11 cellular contexts compared by ENCODE assay signal in genomic region chr1:237411621-237412020, GRCh38.
DNase-seq lines count a peak whose midpoint lies in the region; ATAC-seq and TF ChIP-seq lines count a peak whose summit lies in the region.
"Had no signal": no experiment of that assay in that cellular context is flagged by ENCODE, and none has a peak within 500 bp of the region (broad histone marks: within the 10 kb centered on the region; RNA-seq: fewer than 3 reads in every experiment).

No MANE protein-coding gene starts in this region.

- no peaks in the 10 kb centered on the region for H3K36me3 ChIP-seq in gastrocnemius medialis

- intact Hi-C loops in gastrocnemius medialis (cut with DNase I; ENCODE audit: low total_unique reads), result no loop called here

- H3K27ac ChIP-seq in gastrocnemius medialis, result no peak overlapping the region

- in situ Hi-C loops in gastrocnemius medialis (cut with MboI; ENCODE audit: low sequenced_read_pairs in 4 of 4), result no loop called here

- no peak overlapping the region for H3K27ac Mint-ChIP-seq in activated CD4-positive, alpha-beta T cell treated with anti-CD3 and anti-CD28 coated beads, Interleukin-2, amount 10 ng/mL, durations not matched to agents 7 days and 5 days

- CTCF ChIA-PET in activated CD4-positive, alpha-beta T cell treated with anti-CD3 and anti-CD28 coated beads, Interleukin-2, amount 10 ng/mL, durations not matched to agents 7 days and 5 days (lab: Charles Lee), result interaction anchor here (0.8 kb wide), 1 partner anchor 186 kb away, joined by 3 read pairs; no protein-coding TSS in a partner anchor

- H3K27me3 Mint-ChIP-seq in activated CD4-positive, alpha-beta T cell treated with anti-CD3 and anti-CD28 coated beads, Interleukin-2, amount 10 ng/mL, durations not matched to agents 7 days and 5 days, result no peaks in the 10 kb centered on the region

- no peaks in the 10 kb centered on the region for H3K9me3 Mint-ChIP-seq in activated CD4-positive, alpha-beta T cell treated with anti-CD3 and anti-CD28 coated beads, Interleukin-2, amount 10 ng/mL, durations not matched to agents 7 days and 5 days

- H3K4me1 Mint-ChIP-seq in activated CD4-positive, alpha-beta T cell treated with anti-CD3 and anti-CD28 coated beads, Interleukin-2, amount 10 ng/mL, durations not matched to agents 7 days and 5 days, result peaks cover 9% of the 10 kb centered on the region

- no peaks in the 10 kb centered on the region for H3K36me3 Mint-ChIP-seq in activated CD4-positive, alpha-beta T cell treated with anti-CD3 and anti-CD28 coated beads, Interleukin-2, amount 10 ng/mL, durations not matched to agents 7 days and 5 days (ENCODE audit: low read depth)

- POLR2A ChIA-PET in activated CD4-positive, alpha-beta T cell treated with anti-CD3 and anti-CD28 coated beads, Interleukin-2, amount 10 ng/mL, durations not matched to agents 7 days and 5 days (lab: Charles Lee), result no interaction called here

- TF ChIP-seq CTCF in GM12865 (IDR thresholded peaks at IDR 0.05; ENCODE audit: insufficient read depth, low read depth, low read length, missing control alignments) (no peak), gastrocnemius medialis (IDR thresholded peaks at IDR 0.05 in 4 of 5, conservative IDR thresholded peaks at IDR 0.05 in 1 of 5) (no peak)

- peak; percentile 35 for DNase-seq in A172 (ENCODE audit: low spot score)
- peak; percentile 14 for DNase-seq in GM12865 (ENCODE audit: low read depth)
- DNase-seq in activated CD4-positive, alpha-beta T cell treated with anti-CD3 and anti-CD28 coated beads, Interleukin-2, amount 10 ng/mL, durations not matched to agents 7 days and 5 days, result peak; percentile 28
- no peak for DNase-seq in gastrocnemius medialis
- no peak for DNase-seq in SIG-M5 (lab: John Stamatoyannopoulos, UW)
- no peak for DNase-seq in HCEC 1CT
- no peak for DNase-seq in NCI-H2196 treated with DMSO at 0.1 percent for 48 hours (lab: John Stamatoyannopoulos, UW; ENCODE audit: unreplicated experiment)
- DNase-seq: C1 segment of cervical spinal cord, kidney, MV-4-11 had no signal

- TF ChIP-seq POLR2A in gastrocnemius medialis (IDR thresholded peaks at IDR 0.05), result no peak

- ATAC-seq in HG03060 (IDR thresholded peaks at IDR 0.05; ENCODE audit: low read depth, unreplicated experiment) (peak; percentile 68), gastrocnemius medialis (no peak)

- no peak overlapping the region for H3K4me3 Mint-ChIP-seq in activated CD4-positive, alpha-beta T cell treated with anti-CD3 and anti-CD28 coated beads, Interleukin-2, amount 10 ng/mL, durations not matched to agents 7 days and 5 days

- H3K4me1 ChIP-seq in gastrocnemius medialis, result no peaks in the 10 kb centered on the region

- H3K27me3 ChIP-seq in gastrocnemius medialis, result no peaks in the 10 kb centered on the region

- H3K4me3 ChIP-seq in GM12865 (ENCODE audit: low read depth, low read length) (no peak overlapping the region), gastrocnemius medialis (no peak overlapping the region)

- H3K9me3 ChIP-seq in gastrocnemius medialis, result no peaks in the 10 kb centered on the region

Comparison
In these comparisons a context has a peak if more than half of its experiments do, and no peak if none do; other contexts are left out.
1. DNase-seq: peak in A172 (single experiment), GM12865 (single experiment) and activated CD4-positive, alpha-beta T cell treated with anti-CD3 and anti-CD28 coated beads, Interleukin-2, amount 10 ng/mL, durations not matched to agents 7 days and 5 days (single experiment); none in gastrocnemius medialis (0 of 2), SIG-M5 (single experiment), HCEC 1CT (single experiment) and NCI-H2196 treated with DMSO at 0.1 percent for 48 hours (single experiment).